Comparison of ENCODE assay signal across 23 cellular contexts in the genomic region with DNA sequence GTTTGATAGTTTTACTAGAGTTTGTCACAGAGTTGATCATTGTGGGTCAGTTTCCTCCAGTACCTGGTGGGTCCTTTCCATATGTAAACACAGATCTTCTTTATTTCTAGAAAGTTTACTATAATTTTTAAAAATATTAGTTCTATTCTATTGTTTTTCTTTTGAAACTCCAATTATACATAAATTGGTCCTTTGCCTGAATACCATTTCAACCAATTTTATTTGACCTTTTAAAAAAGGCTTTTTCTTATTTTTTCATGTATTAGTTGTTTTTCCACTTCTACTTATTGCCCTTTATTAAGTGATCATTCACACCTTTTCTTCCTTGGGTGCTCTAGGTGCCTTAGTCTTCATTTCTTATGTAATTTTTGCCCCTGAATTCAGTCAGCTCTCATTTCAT. TPM values are rescaled to one million over a fixed set of nuclear protein-coding genes. Genes with fewer than 3 reads are reported as not detected.
DNase-seq lines count a peak whose midpoint lies in the region; FAIRE-seq and TF ChIP-seq lines count a peak whose summit lies in the region.
"Had no signal": no experiment of that assay in that cellular context is flagged by ENCODE, and none has a peak within 500 bp of the region (broad histone marks: within the 10 kb centered on the region; RNA-seq: fewer than 3 reads in every experiment).

No MANE protein-coding gene starts in this region.

- no peak overlapping the region for H2BK120ac ChIP-seq in mesenchymal stem cell (ENCODE audit: low read depth, low read length)

- no peak overlapping the region for H4K91ac ChIP-seq in mesenchymal stem cell (ENCODE audit: low read length)

- H2BK5ac ChIP-seq in mesenchymal stem cell (ENCODE audit: low read depth, low read length, poor library complexity, severe bottlenecking), result no peak overlapping the region

- no peaks in the 10 kb centered on the region for H3K79me1 ChIP-seq in mesenchymal stem cell (replicated peaks; ENCODE audit: low read length, poor library complexity, severe bottlenecking)

- CTCF ChIA-PET in HEK293 (lab: Yijun Ruan, JAX), result no interaction called here

- H3K4ac ChIP-seq in mesenchymal stem cell (ENCODE audit: low read depth in 1 of 2, low read length in 2 of 2), result no peak overlapping the region

- H3K4me1 ChIP-seq in HEK293 (ENCODE audit: control insufficient read depth, insufficient read depth, low read length) (no peaks in the 10 kb centered on the region), mesenchymal stem cell (ENCODE audit: control insufficient read depth, insufficient read depth, low read depth, low read length) (no peaks in the 10 kb centered on the region), tibial artery (no peaks in the 10 kb centered on the region)
- H3K4me1 ChIP-seq: BE2C had no signal

- DNase-seq in mesenchymal stem cell, result peak; percentile 11
- DNase-seq in activated T-cell treated with anti-CD3 and anti-CD28 coated beads, Interleukin-2, amount 50 U/mL, for 48 hours, result no peak
- DNase-seq in tibial artery, result no peak
- DNase-seq: ACHN; BE2C; C1 segment of cervical spinal cord; CD4-positive, alpha-beta memory T cell; CD4-positive, CD25-positive, alpha-beta regulatory T cell; CD8-positive, alpha-beta memory T cell; COR-L47; DMS 273 treated with DMSO at 0.1 percent for 48 hours; DMS153; DMS53; DMS79; DND-41; EL; GDM1 had no signal

- no peak overlapping the region for H3K4me2 ChIP-seq in mesenchymal stem cell (ENCODE audit: low read length, poor library complexity, severe bottlenecking)
- H3K4me2 ChIP-seq: BLaER1 had no signal

- no peak overlapping the region for H4K8ac ChIP-seq in mesenchymal stem cell (ENCODE audit: low read length)

- H3K9ac ChIP-seq in mesenchymal stem cell (ENCODE audit: low read length), result no peak overlapping the region
- H3K9ac ChIP-seq: BLaER1 had no signal

- H3K9me3 ChIP-seq in HEK293 (ENCODE audit: control insufficient read depth, insufficient read depth, low read depth, low read length) (no peaks in the 10 kb centered on the region), mesenchymal stem cell (ENCODE audit: control insufficient read depth, low read length) (peaks cover 46% of the 10 kb centered on the region), tibial artery (peaks cover 0 to 10% (median 9%) of the 10 kb centered on the region in 3 donors)
- H3K9me3 ChIP-seq: BE2C, BLaER1 had no signal

- POLR2A ChIA-PET in HEK293 (lab: Yijun Ruan, JAX), result no interaction called here

- no peak for TF ChIP-seq CTCF in HEK293 (tag by site-specific recombination; IDR thresholded peaks at IDR 0.05)
- TF ChIP-seq CTCF in tibial artery (IDR thresholded peaks at IDR 0.05), result no peak

- no peaks in the 10 kb centered on the region for H3K27me3 ChIP-seq in mesenchymal stem cell (ENCODE audit: control insufficient read depth in 1 of 2, insufficient read depth in 1 of 2, low read length in 2 of 2)
- no peaks in the 10 kb centered on the region for H3K27me3 ChIP-seq in tibial artery
- H3K27me3 ChIP-seq: BE2C, BLaER1 had no signal

- no peak overlapping the region for H3K18ac ChIP-seq in mesenchymal stem cell (ENCODE audit: low read depth in 1 of 2, low read length in 2 of 2)

- no peak overlapping the region for H2AK5ac ChIP-seq in mesenchymal stem cell (ENCODE audit: low read length, severe bottlenecking)

- H3K36me3 ChIP-seq in HEK293 (ENCODE audit: control insufficient read depth in 2 of 2, insufficient read depth in 1 of 2, low read length in 2 of 2) (no peaks in the 10 kb centered on the region), mesenchymal stem cell (ENCODE audit: control insufficient read depth in 1 of 2, insufficient read depth in 2 of 2, low read depth in 1 of 2, low read length in 2 of 2) (no peaks in the 10 kb centered on the region), tibial artery (no peaks in the 10 kb centered on the region)
- H3K36me3 ChIP-seq: BE2C, BLaER1 had no signal

- no peak overlapping the region for H3K14ac ChIP-seq in mesenchymal stem cell (ENCODE audit: low read length in 2 of 2)

- H2AFZ ChIP-seq in mesenchymal stem cell (ENCODE audit: low read depth, low read length), result no peak overlapping the region

- no peak overlapping the region for H2BK15ac ChIP-seq in mesenchymal stem cell (ENCODE audit: low read depth, poor library complexity, severe bottlenecking)

- no peak overlapping the region for H3K4me3 ChIP-seq in HEK293 (ENCODE audit: low read depth, low read length)
- no peak overlapping the region for H3K4me3 ChIP-seq in mesenchymal stem cell (ENCODE audit: insufficient read depth in 1 of 2, low read depth in 1 of 2, low read length in 2 of 2)
- no peak overlapping the region for H3K4me3 ChIP-seq in tibial artery
- H3K4me3 ChIP-seq: BLaER1, GM12878 had no signal

- H3K23ac ChIP-seq in mesenchymal stem cell (ENCODE audit: low read length in 2 of 2), result no peak overlapping the region

- H3K27ac ChIP-seq in HEK293 (ENCODE audit: extremely low read depth, low read depth, low read length), result no peak overlapping the region
- H3K27ac ChIP-seq in mesenchymal stem cell (ENCODE audit: low read length, poor library complexity, severe bottlenecking), result no peak overlapping the region
- H3K27ac ChIP-seq in tibial artery, result no peak overlapping the region
- H3K27ac ChIP-seq: 22Rv1, BLaER1 had no signal

- intact Hi-C loops in tibial artery (cut with DNase I; ENCODE audit: low total_unique reads), result loop anchor here (5.0 kb wide), 1 partner anchor 667 kb away; no protein-coding TSS in a partner anchor

- no peak overlapping the region for H2BK12ac ChIP-seq in mesenchymal stem cell (ENCODE audit: low read length in 2 of 2)

- peak; percentile 83 for FAIRE-seq in A204.1 (lab: Jason Lieb, UNC)
- FAIRE-seq: GM12878 had no signal

TF ChIP-seq in HEK293, 187 proteins besides CTCF, POLR2A, EP300 and RAD21:
- TF ChIP-seq, protein P1, sequence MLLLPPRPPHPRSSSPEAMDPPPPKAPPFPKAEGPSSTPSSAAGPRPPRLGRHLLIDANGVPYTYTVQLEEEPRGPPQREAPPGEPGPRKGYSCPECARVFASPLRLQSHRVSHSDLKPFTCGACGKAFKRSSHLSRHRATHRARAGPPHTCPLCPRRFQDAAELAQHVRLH (tag by site-specific recombination; IDR thresholded peaks at IDR 0.05), result no peak
- no peak for TF ChIP-seq ZNF24 (tag by site-specific recombination; IDR thresholded peaks at IDR 0.05)
- no peak for TF ChIP-seq ZNF777 (tag by site-specific recombination; IDR thresholded peaks at IDR 0.05; ENCODE audit: borderline replicate concordance)
- peak; percentile 85 for TF ChIP-seq ZNF133 (tag by site-specific recombination; IDR thresholded peaks at IDR 0.05)
- TF ChIP-seq ZNF274 (IDR thresholded peaks at IDR 0.05; ENCODE audit: low read length), result no peak
- no peak for TF ChIP-seq ZNF274 (tag by site-specific recombination; IDR thresholded peaks at IDR 0.05; ENCODE audit: borderline replicate concordance)
- no peak for TF ChIP-seq WT1 (tag by site-specific recombination; IDR thresholded peaks at IDR 0.05)
- TF ChIP-seq SETDB1 (IDR thresholded peaks at IDR 0.05; ENCODE audit: insufficient read length, low read length), result peak; percentile 78
- TF ChIP-seq, protein P2, sequence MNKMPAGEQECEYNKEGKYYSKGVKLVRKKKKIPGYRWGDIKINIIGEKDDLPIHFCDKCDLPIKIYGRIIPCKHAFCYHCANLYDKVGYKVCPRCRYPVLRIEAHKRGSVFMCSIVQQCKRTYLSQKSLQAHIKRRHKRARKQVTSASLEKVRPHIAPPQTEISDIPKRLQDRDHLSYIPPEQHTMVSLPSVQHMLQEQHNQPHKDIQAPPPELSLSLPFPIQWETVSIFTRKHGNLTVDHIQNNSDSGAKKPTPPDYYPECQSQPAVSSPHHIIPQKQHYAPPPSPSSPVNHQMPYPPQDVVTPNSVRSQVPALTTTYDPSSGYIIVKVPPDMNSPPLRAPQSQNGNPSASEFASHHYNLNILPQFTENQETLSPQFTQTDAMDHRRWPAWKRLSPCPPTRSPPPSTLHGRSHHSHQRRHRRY (tag by site-specific recombination; IDR thresholded peaks at IDR 0.05), result no peak

RNA-seq across cellular contexts. Expression of a gene that starts 33.0 kb away (rescaled TPM):
- polyA plus RNA-seq in mesenchymal stem cell (2013, experiment 1 of 2), result 1.4 TPM
- 1.3 TPM for polyA plus RNA-seq in mesenchymal stem cell (2013, experiment 2 of 2)
- polyA plus RNA-seq: CD14-positive monocyte; CD4-positive, alpha-beta memory T cell; CD4-positive, CD25-positive, alpha-beta regulatory T cell; CD8-positive, alpha-beta memory T cell had no signal

RNA-seq across cellular contexts. Expression of a gene that starts 56.0 kb away (rescaled TPM):
- 17.6 TPM for polyA plus RNA-seq in mesenchymal stem cell (2013, experiment 1 of 2)
- 16.0 TPM for polyA plus RNA-seq in mesenchymal stem cell (2013, experiment 2 of 2)
- polyA plus RNA-seq: CD14-positive monocyte; CD4-positive, alpha-beta memory T cell; CD4-positive, CD25-positive, alpha-beta regulatory T cell; CD8-positive, alpha-beta memory T cell had no signal
